Comparison of ENCODE assay signal across 8 cellular contexts in genomic region chr12:125065021-125065752, GRCh38. TPM values are rescaled to one million over a fixed set of nuclear protein-coding genes. Genes with fewer than 3 reads are reported as not detected.
DNase-seq lines count a peak whose midpoint lies in the region; FAIRE-seq and TF ChIP-seq lines count a peak whose summit lies in the region.

Gene AACS (plus strand): TSS chr12:125065435. CDS start chr12:125065585, 150 bp downstream.

- H4K20me1 ChIP-seq in osteoblast (ENCODE audit: insufficient read depth, low read length) = peaks cover 17% of the 10 kb centered on the region

- H2AFZ ChIP-seq in osteoblast (ENCODE audit: low read length) = peak within 1 kb of the TSS; percentile 93

- WGBS in testis, 2 donors = 0% methylated on average over 5 to 47 of the region's 75 CpGs

- no peaks in the 10 kb centered on the region for H3K9me3 ChIP-seq in osteoblast (ENCODE audit: low read depth, low read length)
- no peaks in the 10 kb centered on the region for H3K9me3 ChIP-seq in testis

- H3K27me3 ChIP-seq in osteoblast (ENCODE audit: insufficient read depth, low read length) (no peaks in the 10 kb centered on the region), testis (no peaks in the 10 kb centered on the region)

- intact Hi-C loops in testis (cut with DNase I; ENCODE audit: low total_unique reads) = no loop called here

- H3K79me2 ChIP-seq in osteoblast (ENCODE audit: insufficient read depth, low read length) = peaks cover 19% of the 10 kb centered on the region

- peak; percentile 98 for DNase-seq in GM03348 (ENCODE audit: low spot score)
- DNase-seq in H54 (ENCODE audit: insufficient read length, low spot score) = peak; percentile 90
- DNase-seq in LoVo (ENCODE audit: low spot score) = peak; percentile 86
- DNase-seq in SK-N-DZ (ENCODE audit: low spot score) = peak; percentile 82
- peak; percentile 74 for DNase-seq in activated naive CD4-positive, alpha-beta T cell treated with anti-CD3 and anti-CD28 coated beads, Interleukin-2, amount 50 U/mL, for 16 hours
- DNase-seq in glomerular endothelial cell (ENCODE audit: extremely low read depth, low read depth, low spot score) = no peak
- peak; percentile 99 for DNase-seq in osteoblast (ENCODE audit: insufficient read length, low spot score, missing footprints)
- peak; percentile 83 for DNase-seq in testis

- H3K27ac ChIP-seq in osteoblast (ENCODE audit: low read depth, low read length) (peak within 1 kb of the TSS; percentile 33), testis (peak within 1 kb of the TSS in 1 of 2 donors; percentile 50)

- peak; percentile 48; the same call in 1 of the 2 replicates for TF ChIP-seq POLR2A in H54 (IDR thresholded peaks at IDR 0.05; ENCODE audit: low read depth, low read length)
- no peak for TF ChIP-seq POLR2A in testis (IDR thresholded peaks at IDR 0.05)

- FAIRE-seq in H54 (lab: Jason Lieb, UNC) = no peak

- H3K4me2 ChIP-seq in osteoblast (ENCODE audit: insufficient read depth, low read length) = peak within 1 kb of the TSS; percentile 94

- TF ChIP-seq CTCF in osteoblast (IDR thresholded peaks at IDR 0.05; ENCODE audit: extremely low read depth, low read depth, low read length) (no peak), testis (IDR thresholded peaks at IDR 0.05) (no peak)

- H3K36me3 ChIP-seq in osteoblast (ENCODE audit: insufficient read depth, low read length) = no peaks in the 10 kb centered on the region
- H3K36me3 ChIP-seq in testis (ENCODE audit: low read depth, missing control alignments) = no peaks in the 10 kb centered on the region

- H3K4me3 ChIP-seq in osteoblast (ENCODE audit: insufficient read depth, low read length) = peak within 1 kb of the TSS; percentile 87
- H3K4me3 ChIP-seq in testis = peak within 1 kb of the TSS; percentile 74 to 90

- H3K4me1 ChIP-seq in osteoblast (ENCODE audit: insufficient read depth, low read length) = peaks cover 19% of the 10 kb centered on the region
- H3K4me1 ChIP-seq in testis = no peaks in the 10 kb centered on the region

RNA-seq across cellular contexts. Expression of gene AACS, which starts in this region (rescaled TPM):
- polyA plus RNA-seq in SK-N-DZ (2014; cell fraction: cytosol; rRNA removed) = 29.9 and 35.6 TPM in 2 replicates
- 34.1 and 39.7 TPM in 2 replicates for polyA plus RNA-seq in SK-N-DZ (2014; cell fraction: nucleus; rRNA removed)
- 21.0 and 23.3 TPM in 2 replicates for total RNA-seq in glomerular endothelial cell
- 24.5 and 26.4 TPM in 2 replicates for total RNA-seq in osteoblast
- total RNA-seq in testis = 10 to 100 TPM; 26.0 to 31.7 TPM
- 44.8 TPM for polyA plus RNA-seq in testis (ENCODE audit: insufficient read depth, low read depth, low replicate concordance)
